Comparison of ENCODE assay signal across 8 cellular contexts in genomic region chr2:8119782-8120551, GRCh38.
DNase-seq lines count a peak whose midpoint lies in the region; ATAC-seq, FAIRE-seq and TF ChIP-seq lines count a peak whose summit lies in the region.

No MANE protein-coding gene starts in this region.

- H2AFZ ChIP-seq in IMR-90 (replicated peaks; ENCODE audit: low read length, poor library complexity), result no peak overlapping the region

- H4K91ac ChIP-seq in IMR-90 (ENCODE audit: insufficient read depth, low read depth, low read length), result no peak overlapping the region; the same call in 1 of the 2 replicates

- H2AK9ac ChIP-seq in IMR-90 (replicated peaks; ENCODE audit: low read depth, low read length, poor library complexity), result no peak overlapping the region

- POLR2A ChIA-PET in IMR-90 (lab: Charles Lee; ENCODE audit: unreplicated experiment), result no interaction called here

- 0 out of 2 replicates have a peak overlapping the region, but pooled peaks have one; percentile 4 for H3K4ac ChIP-seq in IMR-90 (ENCODE audit: low read depth, low read length)

- H3K9me1 ChIP-seq in IMR-90 (ENCODE audit: insufficient read depth, low read length), result peaks cover 4% of the 10 kb centered on the region

- H3K36me3 ChIP-seq in IMR-90 (ENCODE audit: control insufficient read depth, insufficient read depth, low read length) (no peaks in the 10 kb centered on the region), left ventricle myocardium inferior (no peaks in the 10 kb centered on the region), sigmoid colon (no peaks in the 10 kb centered on the region)

- H3K9me3 Mint-ChIP-seq in activated T-helper 1 cell treated with anti-CD3 and anti-CD28 coated beads, Interleukin-12 subunit alpha, Interleukin-12 subunit beta, Interleukin-2, Interleukin-4 antibody, amounts not matched to agents 30 ng/mL and 10 ng/mL and 1 ng/mL, durations not matched to agents 14 hours and 24 hours and 36 hours, result peaks cover 3% of the 10 kb centered on the region

- H3K27ac ChIP-seq in IMR-90 (ENCODE audit: insufficient read depth, low read length) (no peak overlapping the region), left ventricle myocardium inferior (replicated peaks) (peak overlapping the region; percentile 80), sigmoid colon (peak overlapping the region; percentile 23 to 61 (median 30))

- peak overlapping the region; percentile 24; the same call in 1 of the 2 replicates for H2BK120ac ChIP-seq in IMR-90 (ENCODE audit: low read depth, low read length)

- H3K56ac ChIP-seq in IMR-90 (ENCODE audit: extremely low read depth, insufficient read depth, low read length), result no peak overlapping the region

- TF ChIP-seq CTCF in IMR-90 (conservative IDR thresholded peaks at IDR 0.05; ENCODE audit: low read depth, low read length), result no peak
- TF ChIP-seq CTCF in left ventricle myocardium inferior (IDR thresholded peaks at IDR 0.05; ENCODE audit: borderline replicate concordance), result no peak
- TF ChIP-seq CTCF in sigmoid colon (IDR thresholded peaks at IDR 0.05), result no peak

- H3K27me3 ChIP-seq in IMR-90 (ENCODE audit: control insufficient read depth, insufficient read depth, low read length) (peaks cover 5% of the 10 kb centered on the region), left ventricle myocardium inferior (ENCODE audit: low read depth) (no peaks in the 10 kb centered on the region), sigmoid colon (no peaks in the 10 kb centered on the region)

- H3K4me3 ChIP-seq in IMR-90 (ENCODE audit: insufficient read depth, low read depth, low read length) (no peak overlapping the region), left ventricle myocardium inferior (peak overlapping the region; percentile 15), sigmoid colon (no peak overlapping the region)

- no peak for TF ChIP-seq RAD21 in IMR-90 (IDR thresholded peaks at IDR 0.05; ENCODE audit: low read length)

- H3K4me1 ChIP-seq in IMR-90 (ENCODE audit: control insufficient read depth, insufficient read depth, low read length) (peaks cover 12% of the 10 kb centered on the region), left ventricle myocardium inferior (peaks cover 33% of the 10 kb centered on the region), sigmoid colon (peaks cover 0 to 43% (median 35%) of the 10 kb centered on the region in 4 donors)

- in situ Hi-C loops in IMR-90 (cut with MboI; ENCODE audit: low sequenced_read_pairs), result no loop called here

- peak overlapping the region; percentile 23; the same call in 1 of the 2 replicates for H2BK20ac ChIP-seq in IMR-90 (ENCODE audit: low read depth, low read length)

- peak overlapping the region in 1 of 2 experiments; percentile 22; a peak in 2 of 4 replicates for H4K8ac ChIP-seq in IMR-90 (ENCODE audit: low read depth in 2 of 2, low read length in 2 of 2)

- no peak for TF ChIP-seq EP300 in sigmoid colon (IDR thresholded peaks at IDR 0.05)

- ATAC-seq in IMR-90 (ENCODE audit: low read depth) (peak; percentile 45), GM21515 (IDR thresholded peaks at IDR 0.05; ENCODE audit: unreplicated experiment) (no peak), HG03095 (IDR thresholded peaks at IDR 0.05; ENCODE audit: unreplicated experiment) (no peak)

- H3K79me1 ChIP-seq in IMR-90 (ENCODE audit: low read depth in 1 of 2, low read length in 2 of 2), result no peaks in the 10 kb centered on the region

- peak overlapping the region; percentile 10; the same call in 1 of the 2 replicates for H4K5ac ChIP-seq in IMR-90 (ENCODE audit: low read depth, low read length)

- H3K27ac Mint-ChIP-seq in activated T-helper 1 cell treated with anti-CD3 and anti-CD28 coated beads, Interleukin-12 subunit alpha, Interleukin-12 subunit beta, Interleukin-2, Interleukin-4 antibody, amounts not matched to agents 30 ng/mL and 10 ng/mL and 1 ng/mL, durations not matched to agents 14 hours and 24 hours and 36 hours, result peak overlapping the region; percentile 77

- H2BK15ac ChIP-seq in IMR-90 (ENCODE audit: low read depth, low read length), result no peak overlapping the region

- FAIRE-seq in frontal cortex (lab: Jason Lieb, UNC), result no peak

- no peaks in the 10 kb centered on the region for H4K20me1 ChIP-seq in IMR-90 (ENCODE audit: insufficient read depth, low read length)

- dilution Hi-C loops in IMR-90 (cut with HindIII; ENCODE audit: low sequenced_read_pairs, unreplicated experiment), result no loop called here

- no peaks in the 10 kb centered on the region for H3K9me3 ChIP-seq in IMR-90 (ENCODE audit: control insufficient read depth, insufficient read depth, low read length)
- no peaks in the 10 kb centered on the region for H3K9me3 ChIP-seq in left ventricle myocardium inferior (replicated peaks)
- no peaks in the 10 kb centered on the region for H3K9me3 ChIP-seq in sigmoid colon

- DNase-seq in IMR-90 (peak; percentile 73), left ventricle myocardium inferior (no peak), sigmoid colon (no peak), frontal cortex (ENCODE audit: low spot score in 2 of 2) (no peak), COLO668 (lab: John Stamatoyannopoulos, UW; ENCODE audit: unreplicated experiment) (no peak)
- DNase-seq in activated T-helper 1 cell treated with anti-CD3 and anti-CD28 coated beads, Interleukin-12 subunit alpha, Interleukin-12 subunit beta, Interleukin-2, Interleukin-4 antibody, amounts not matched to agents 30 ng/mL and 10 ng/mL and 1 ng/mL, durations not matched to agents 14 hours and 24 hours and 36 hours (ENCODE audit: low spot score), result no peak

- H3K4me1 Mint-ChIP-seq in activated T-helper 1 cell treated with anti-CD3 and anti-CD28 coated beads, Interleukin-12 subunit alpha, Interleukin-12 subunit beta, Interleukin-2, Interleukin-4 antibody, amounts not matched to agents 30 ng/mL and 10 ng/mL and 1 ng/mL, durations not matched to agents 14 hours and 24 hours and 36 hours (ENCODE audit: low read depth), result peaks cover 30% of the 10 kb centered on the region

- BruUV-seq in IMR-90 (replicated peaks; lab: Mats Ljungman, UMichigan), result no TSS peak

- no peak for TF ChIP-seq POLR2A in IMR-90 (IDR thresholded peaks at IDR 0.05; ENCODE audit: low read depth, low read length)
- no peak for TF ChIP-seq POLR2A in sigmoid colon (IDR thresholded peaks at IDR 0.05)

- H3K18ac ChIP-seq in IMR-90 (ENCODE audit: low read depth, low read length), result peak overlapping the region; percentile 62

- H3K14ac ChIP-seq in IMR-90 (replicated peaks; ENCODE audit: low read depth, low read length), result no peak overlapping the region

- H3K4me2 ChIP-seq in IMR-90 (ENCODE audit: low read depth, low read length), result peak overlapping the region; percentile 61

- no peak overlapping the region for H2BK5ac ChIP-seq in IMR-90 (ENCODE audit: low read depth, low read length, poor library complexity, severe bottlenecking)

- no peak overlapping the region for H2AK5ac ChIP-seq in IMR-90 (ENCODE audit: low read depth, low read length)

- H3K36me3 Mint-ChIP-seq in activated T-helper 1 cell treated with anti-CD3 and anti-CD28 coated beads, Interleukin-12 subunit alpha, Interleukin-12 subunit beta, Interleukin-2, Interleukin-4 antibody, amounts not matched to agents 30 ng/mL and 10 ng/mL and 1 ng/mL, durations not matched to agents 14 hours and 24 hours and 36 hours (ENCODE audit: low read depth), result no peaks in the 10 kb centered on the region

- H3K23ac ChIP-seq in IMR-90 (ENCODE audit: low read depth, low read length), result 0 out of 2 replicates have a peak overlapping the region, but pooled peaks have one; percentile 23

- intact Hi-C loops in IMR-90 (cut with micrococcal nuclease), result loop anchor here (2.0 kb wide), 1 partner anchor 187 kb away; no protein-coding TSS in a partner anchor
- intact Hi-C loops in activated T-helper 1 cell treated with anti-CD3 and anti-CD28 coated beads, Interleukin-12 subunit alpha, Interleukin-12 subunit beta, Interleukin-2, Interleukin-4 antibody, amounts not matched to agents 30 ng/mL and 10 ng/mL and 1 ng/mL, durations not matched to agents 14 hours and 24 hours and 36 hours (cut with micrococcal nuclease), result loop anchor here (5.0 kb wide), 1 partner anchor 48 kb away; no protein-coding TSS in a partner anchor
- intact Hi-C loops in left ventricle myocardium inferior (cut with micrococcal nuclease), result no loop called here
- intact Hi-C loops in sigmoid colon (cut with DNase I), result no loop called here

- peaks cover 4% of the 10 kb centered on the region for H3K27me3 Mint-ChIP-seq in activated T-helper 1 cell treated with anti-CD3 and anti-CD28 coated beads, Interleukin-12 subunit alpha, Interleukin-12 subunit beta, Interleukin-2, Interleukin-4 antibody, amounts not matched to agents 30 ng/mL and 10 ng/mL and 1 ng/mL, durations not matched to agents 14 hours and 24 hours and 36 hours (ENCODE audit: insufficient read depth)

- H3K9ac ChIP-seq in IMR-90 (ENCODE audit: low read depth, low read length), result no peak overlapping the region

- WGBS in IMR-90 (ENCODE audit: extremely low coverage in 2 of 2, insufficient read length in 1 of 2), 2 experiments, result 45% methylated on average over 5 of the region's 9 CpGs; no CpG with 5 or more reads in 1 of the 2 experiments
- 9 to 48% methylated on average over 9 of the region's 9 CpGs for WGBS in sigmoid colon, 2 donors

- H3K4me3 Mint-ChIP-seq in activated T-helper 1 cell treated with anti-CD3 and anti-CD28 coated beads, Interleukin-12 subunit alpha, Interleukin-12 subunit beta, Interleukin-2, Interleukin-4 antibody, amounts not matched to agents 30 ng/mL and 10 ng/mL and 1 ng/mL, durations not matched to agents 14 hours and 24 hours and 36 hours, result peak overlapping the region; percentile 30

- CTCF ChIA-PET in IMR-90 (lab: Yijun Ruan, JAX), result no interaction called here

TF ChIP-seq in IMR-90, 13 proteins besides CTCF, POLR2A, EP300 and RAD21 (continues in another document):
- TF ChIP-seq RCOR1 (IDR thresholded peaks at IDR 0.05; ENCODE audit: insufficient replicate concordance, low read length) (no peak), NFE2L2 (IDR thresholded peaks at IDR 0.05; ENCODE audit: low read depth, low read length) (no peak), MAFK (IDR thresholded peaks at IDR 0.05; ENCODE audit: low read depth, low read length) (no peak), MXI1 (IDR thresholded peaks at IDR 0.05; ENCODE audit: borderline replicate concordance, low read depth, low read length) (no peak), USF2 (IDR thresholded peaks at IDR 0.05; ENCODE audit: low read depth, low read length) (no peak)

Comparison
In these comparisons a context has a peak if more than half of its experiments do, and no peak if none do; other contexts are left out.
1. intact Hi-C loops: an anchor here in IMR-90 (2.0 kb wide) and activated T-helper 1 cell treated with anti-CD3 and anti-CD28 coated beads, Interleukin-12 subunit alpha, Interleukin-12 subunit beta, Interleukin-2, Interleukin-4 antibody, amounts not matched to agents 30 ng/mL and 10 ng/mL and 1 ng/mL, durations not matched to agents 14 hours and 24 hours and 36 hours (5.0 kb wide); none called in left ventricle myocardium inferior and sigmoid colon.